In genomic region chr22:22772396-22772795, GRCh38 we compare ENCODE assay signal across 16 cellular contexts.
DNase-seq lines count a peak whose midpoint lies in the region; ATAC-seq, FAIRE-seq and TF ChIP-seq lines count a peak whose summit lies in the region.
"Had no signal": no experiment of that assay in that cellular context is flagged by ENCODE, and none has a peak within 500 bp of the region (broad histone marks: within the 10 kb centered on the region; RNA-seq: fewer than 3 reads in every experiment).

No MANE protein-coding gene starts in this region.

- in situ Hi-C loops in GM12878 (cut with MboI): no loop called here

- H3K9ac ChIP-seq in GM12878 (ENCODE audit: control insufficient read depth, insufficient read depth, low read length): no peak overlapping the region

- WGBS in GM12878 (ENCODE audit: insufficient coverage, insufficient replicate concordance, low lambda C conversion rate, missing lambda C conversion rate): 12% methylated on average over 9 of the region's 9 CpGs
- 71 to 78% (median 76%) methylated on average over 9 of the region's 9 CpGs for WGBS in psoas muscle, 3 donors

- H3K27ac ChIP-seq in DOHH2 (ENCODE audit: low read depth, low read length) (peak overlapping the region; percentile 93), GM12878 (ENCODE audit: control insufficient read depth, insufficient read depth) (no peak overlapping the region), vagina (no peak overlapping the region), psoas muscle (no peak overlapping the region)

- no TSS peak for BruUV-seq in GM12878 (replicated peaks; lab: Mats Ljungman, UMichigan)

- SMC1A ChIA-PET in GM12878 (lab: Charles Lee; ENCODE audit: uncharacterized antibody, unreplicated experiment): interaction anchor here (0.6 to 0.8 kb wide), 2 partner anchors 79 to 188 kb away, joined by 3 read pairs; no protein-coding TSS in a partner anchor

- TF ChIP-seq EP300 in GM12878 (IDR thresholded peaks at IDR 0.05; ENCODE audit: borderline replicate concordance in 1 of 2, control insufficient read depth in 1 of 2, low read depth in 2 of 2, low read length in 2 of 2): no peak

- no peaks in the 10 kb centered on the region for H3K9me3 ChIP-seq in DOHH2 (ENCODE audit: control insufficient read depth, insufficient read depth, low read length)
- no peaks in the 10 kb centered on the region for H3K9me3 ChIP-seq in GM12878 (replicated peaks; ENCODE audit: control insufficient read depth, insufficient read depth, low read length)
- no peaks in the 10 kb centered on the region for H3K9me3 ChIP-seq in vagina
- no peaks in the 10 kb centered on the region for H3K9me3 ChIP-seq in psoas muscle
- H3K9me3 ChIP-seq: BE2C, HAP-1 had no signal

- no peak for ATAC-seq in GM12878
- no peak for ATAC-seq in left lobe of liver
- ATAC-seq in SK-N-SH treated with all-trans-retinoic acid at 6 μM for 48 hours: no peak
- no peak for ATAC-seq in psoas muscle
- ATAC-seq: Panc1, Right ventricle myocardium inferior had no signal

- TF ChIP-seq POLR2A in GM12878 (IDR thresholded peaks at IDR 0.05; ENCODE audit: low read depth, low read length) (no peak), vagina (IDR thresholded peaks at IDR 0.05) (no peak)

- H3K36me3 ChIP-seq in DOHH2 (ENCODE audit: control insufficient read depth, low read length) (no peaks in the 10 kb centered on the region), GM12878 (ENCODE audit: control insufficient read depth in 2 of 2, insufficient read depth in 2 of 2, low read length in 1 of 2) (no peaks in the 10 kb centered on the region), vagina (no peaks in the 10 kb centered on the region), psoas muscle (ENCODE audit: insufficient read depth in 1 of 2, low read depth in 1 of 2) (no peaks in the 10 kb centered on the region)
- H3K36me3 ChIP-seq: BE2C, HAP-1 had no signal

- RAD21 ChIA-PET in GM12878 (lab: Charles Lee; ENCODE audit: unreplicated experiment): no interaction called here

- H3K79me2 ChIP-seq in DOHH2 (ENCODE audit: control insufficient read depth, low read length) (no peaks in the 10 kb centered on the region), GM12878 (ENCODE audit: control insufficient read depth, insufficient read depth, low read length) (no peaks in the 10 kb centered on the region)

- H3K27me3 ChIP-seq in DOHH2 (ENCODE audit: control insufficient read depth, low read length): no peaks in the 10 kb centered on the region
- H3K27me3 ChIP-seq in GM12878 (replicated peaks in 1 of 2; ENCODE audit: control insufficient read depth in 2 of 2, insufficient read depth in 2 of 2, low read length in 1 of 2): no peaks in the 10 kb centered on the region
- no peaks in the 10 kb centered on the region for H3K27me3 ChIP-seq in vagina
- no peaks in the 10 kb centered on the region for H3K27me3 ChIP-seq in psoas muscle (ENCODE audit: insufficient read depth in 3 of 3, low read length in 2 of 3)

- H2AFZ ChIP-seq in GM12878 (ENCODE audit: control insufficient read depth, low read depth, low read length): no peak overlapping the region

- CTCF ChIA-PET in GM12878 (lab: Yijun Ruan, JAX): interaction anchor here (1.0 to 4.8 kb wide), 7 partner anchors 14 to 185 kb away, joined by 3 to 80 read pairs (median 5); no protein-coding TSS in a partner anchor

- H3K4me3 ChIP-seq in DOHH2 (ENCODE audit: low read length): peak overlapping the region; percentile 15; the same call in 1 of the 2 replicates
- H3K4me3 ChIP-seq in GM12878: no peak overlapping the region
- H3K4me3 ChIP-seq in vagina: no peak overlapping the region
- no peak overlapping the region for H3K4me3 ChIP-seq in psoas muscle
- H3K4me3 ChIP-seq: HAP-1 had no signal

- no peaks in the 10 kb centered on the region for H3K9me2 ChIP-seq in DOHH2 (replicated peaks; ENCODE audit: control insufficient read depth, low read length)

- H4K20me1 ChIP-seq in DOHH2 (ENCODE audit: control insufficient read depth, insufficient read depth, low read depth, low read length) (no peaks in the 10 kb centered on the region), GM12878 (ENCODE audit: control insufficient read depth, insufficient read depth) (no peaks in the 10 kb centered on the region)

- DNase-seq in GM12878 (ENCODE audit: low read depth, low spot score) (no peak), left lobe of liver (ENCODE audit: low spot score) (peak; percentile 29), vagina (ENCODE audit: extremely low spot score in 2 of 2) (peak; percentile 42 to 79), T-helper 2 cell (no peak), psoas muscle (no peak)
- DNase-seq: BE2C, Kasumi-1, NCI-H1417 treated with DMSO at 0.1 percent for 48 hours, NCI-H2029, NCI-H510A had no signal

- TF ChIP-seq RAD21 in GM12878 (IDR thresholded peaks at IDR 0.05; ENCODE audit: insufficient read depth, low read depth, low read length): no peak

- H3F3A ChIP-seq in DOHH2 (ENCODE audit: control insufficient read depth, insufficient read depth): peaks cover 5% of the 10 kb centered on the region

- H3K4me2 ChIP-seq in DOHH2 (ENCODE audit: low read length) (peak overlapping the region; percentile 82), GM12878 (ENCODE audit: control insufficient read depth, insufficient read depth) (no peak overlapping the region)

- FAIRE-seq in GM12878 (lab: Jason Lieb, UNC): no peak
- FAIRE-seq: GM19239 had no signal

- TF ChIP-seq CTCF in DOHH2 (IDR thresholded peaks at IDR 0.05; ENCODE audit: low read depth, low read length, poor library complexity, severe bottlenecking) (no peak), GM12878 (IDR thresholded peaks at IDR 0.05 in 2 of 3, conservative IDR thresholded peaks at IDR 0.05 in 1 of 3; ENCODE audit: control insufficient read depth in 2 of 3, extremely low read depth in 1 of 3, insufficient read depth in 1 of 3, low read depth in 3 of 3, low read length in 3 of 3) (no peak), vagina (IDR thresholded peaks at IDR 0.05) (no peak), psoas muscle (IDR thresholded peaks at IDR 0.05) (no peak)

- intact Hi-C loops in GM12878 (cut with micrococcal nuclease; ENCODE audit: unreplicated experiment): loop anchor here (10.0 kb wide), 1 partner anchor 352 kb away; no protein-coding TSS in a partner anchor
- intact Hi-C loops in vagina (cut with DNase I): no loop called here
- intact Hi-C loops in psoas muscle (cut with DNase I): no loop called here

- POLR2A ChIA-PET in GM12878 (lab: Charles Lee): interaction anchor here (0.6 kb wide), 1 partner anchor 186 kb away, joined by 4 read pairs; no protein-coding TSS in a partner anchor

- H3K4me1 ChIP-seq in DOHH2 (ENCODE audit: control insufficient read depth, low read length) (peaks cover 71% of the 10 kb centered on the region), GM12878 (ENCODE audit: control insufficient read depth, insufficient read depth, low read length) (no peaks in the 10 kb centered on the region), vagina (no peaks in the 10 kb centered on the region), psoas muscle (no peaks in the 10 kb centered on the region)
- H3K4me1 ChIP-seq: BE2C, HAP-1 had no signal

TF ChIP-seq in GM12878, 131 proteins besides CTCF, POLR2A, EP300 and RAD21:
- peak; percentile 55; the same call in 1 of the 2 replicates for TF ChIP-seq SPI1 (IDR thresholded peaks at IDR 0.05; ENCODE audit: borderline replicate concordance, insufficient read depth, low read depth, low read length)
- TF ChIP-seq FOXK2 (IDR thresholded peaks at IDR 0.05): no peak

TF ChIP-seq in SK-N-SH treated with all-trans-retinoic acid at 6 μM for 48 hours, 23 proteins besides CTCF, POLR2A, EP300 and RAD21:
- TF ChIP-seq TOX (CRISPR knock-in tag; IDR thresholded peaks at IDR 0.05; ENCODE audit: borderline replicate concordance) (no peak), BACH2 (CRISPR knock-in tag; IDR thresholded peaks at IDR 0.05; ENCODE audit: borderline replicate concordance) (no peak), PATZ1 (CRISPR knock-in tag; IDR thresholded peaks at IDR 0.05; ENCODE audit: borderline replicate concordance) (no peak), ZFP30 (CRISPR knock-in tag; IDR thresholded peaks at IDR 0.05) (no peak), GLIS3 (CRISPR knock-in tag; IDR thresholded peaks at IDR 0.05) (no peak), SNAI2 (CRISPR knock-in tag; IDR thresholded peaks at IDR 0.05) (no peak), ISL1 (CRISPR knock-in tag; IDR thresholded peaks at IDR 0.05) (no peak), RARB (CRISPR knock-in tag; IDR thresholded peaks at IDR 0.05) (no peak)

Comparison
In these comparisons a context has a peak if more than half of its experiments do, and no peak if none do; other contexts are left out.
1. DNase-seq: peak in left lobe of liver (single experiment) and vagina (2 of 2); none in GM12878 (single experiment), T-helper 2 cell (0 of 5) and psoas muscle (0 of 2).